ENCODE assay signal across 12 cellular contexts in genomic region chr7:67738958-67739357, GRCh38.
DNase-seq lines count a peak whose midpoint lies in the region; ATAC-seq and TF ChIP-seq lines count a peak whose summit lies in the region.
"Had no signal": no experiment of that assay in that cellular context is flagged by ENCODE, and none has a peak within 500 bp of the region (broad histone marks: within the 10 kb centered on the region; RNA-seq: fewer than 3 reads in every experiment).

No MANE protein-coding gene starts in this region.

- no peaks in the 10 kb centered on the region for H3K4me1 Mint-ChIP-seq in endodermal cell
- H3K4me1 Mint-ChIP-seq: nephron progenitor cell had no signal

- H3K27me3 Mint-ChIP-seq in endodermal cell (ENCODE audit: insufficient read depth): no peaks in the 10 kb centered on the region

- H3K4me1 ChIP-seq in left lung (no peaks in the 10 kb centered on the region), aorta (ENCODE audit: control insufficient read depth in 1 of 2, insufficient read depth in 2 of 2, low read length in 2 of 2) (no peaks in the 10 kb centered on the region), endodermal cell (ENCODE audit: control insufficient read depth, insufficient read depth, low read length) (no peaks in the 10 kb centered on the region)
- H3K4me1 ChIP-seq: ascending aorta had no signal

- no peak for TF ChIP-seq POLR2A in NB4 (IDR thresholded peaks at IDR 0.05; ENCODE audit: extremely low read depth, insufficient read length)

- H3K27ac ChIP-seq in left lung: no peak overlapping the region
- no peak overlapping the region for H3K27ac ChIP-seq in aorta (ENCODE audit: low read depth in 1 of 2, low read length in 2 of 2)
- H3K27ac ChIP-seq in endodermal cell (ENCODE audit: low read depth, low read length): no peak overlapping the region
- H3K27ac ChIP-seq: ascending aorta had no signal

- H3K36me3 ChIP-seq in left lung: no peaks in the 10 kb centered on the region
- no peaks in the 10 kb centered on the region for H3K36me3 ChIP-seq in aorta (ENCODE audit: control insufficient read depth in 1 of 2, insufficient read depth in 2 of 2, low read length in 1 of 2)
- H3K36me3 ChIP-seq in endodermal cell (ENCODE audit: control insufficient read depth, insufficient read depth, low read length): no peaks in the 10 kb centered on the region
- H3K36me3 ChIP-seq: ascending aorta had no signal

- ATAC-seq in left lung: peak; percentile 76
- peak; percentile 63 for ATAC-seq in aorta (ENCODE audit: low FRiP score)
- ATAC-seq: HCT116 had no signal

- WGBS in aorta, 2 donors: 67 to 68% methylated on average over 6 of the region's 6 CpGs
- WGBS in endodermal cell (ENCODE audit: insufficient coverage in 1 of 2, insufficient read length in 1 of 2), 2 experiments: 86 to 89% methylated on average over 5 to 6 of the region's 6 CpGs

- H3K27me3 ChIP-seq in left lung (no peaks in the 10 kb centered on the region), aorta (ENCODE audit: control insufficient read depth in 1 of 2, insufficient read depth in 2 of 2, low read length in 1 of 2) (no peaks in the 10 kb centered on the region), endodermal cell (ENCODE audit: control insufficient read depth, insufficient read depth, low read length, poor library complexity, severe bottlenecking) (no peaks in the 10 kb centered on the region)
- H3K27me3 ChIP-seq: ascending aorta had no signal

- peaks cover 0 to 29% of the 10 kb centered on the region in 2 donors for H3K9me3 ChIP-seq in left lung
- peaks cover 4% of the 10 kb centered on the region for H3K9me3 ChIP-seq in aorta (ENCODE audit: control insufficient read depth, low read length)
- H3K9me3 ChIP-seq in endodermal cell (ENCODE audit: control insufficient read depth, low read length): peaks cover 11% of the 10 kb centered on the region
- H3K9me3 ChIP-seq: ascending aorta had no signal

- H3K36me3 Mint-ChIP-seq in endodermal cell (ENCODE audit: low read depth): no peaks in the 10 kb centered on the region

- H3K9ac ChIP-seq in endodermal cell (ENCODE audit: extremely low read depth, low read length, poor library complexity, severe bottlenecking): no peak overlapping the region

- H3K4me3 ChIP-seq in NB4 (ENCODE audit: low read depth, low read length): no peak overlapping the region
- H3K4me3 ChIP-seq in left lung: no peak overlapping the region
- H3K4me3 ChIP-seq in aorta (ENCODE audit: low read length in 2 of 2): no peak overlapping the region
- H3K4me3 ChIP-seq in endodermal cell (ENCODE audit: low read length): no peak overlapping the region
- H3K4me3 ChIP-seq: ascending aorta had no signal

- H3K9me3 Mint-ChIP-seq in endodermal cell: no peaks in the 10 kb centered on the region

- peak; percentile 56 for DNase-seq in NB4 (ENCODE audit: low read depth)
- DNase-seq in cerebellum (ENCODE audit: low spot score): peak; percentile 13
- no peak for DNase-seq in left lung
- no peak for DNase-seq in aorta
- DNase-seq in posterior vena cava (ENCODE audit: low spot score): no peak
- DNase-seq in GM19240 (ENCODE audit: insufficient read length, low spot score): no peak
- no peak for DNase-seq in endodermal cell
- DNase-seq: nephron progenitor cell; stimulated activated CD4-positive, alpha-beta T cell treated with anti-CD3 and anti-CD28 coated beads, Interleukin-1b, Interleukin-23, amount 100 ng/mL, for 48 hours; stimulated activated naive CD4-positive, alpha-beta T cell treated with Interleukin-2 at 50 U/mL for 16 hours had no signal

- no peak overlapping the region for H3K4me3 Mint-ChIP-seq in endodermal cell
- H3K4me3 Mint-ChIP-seq: nephron progenitor cell had no signal

- intact Hi-C loops in left lung (cut with DNase I): no loop called here
- intact Hi-C loops in aorta (cut with DNase I): no loop called here
- intact Hi-C loops in posterior vena cava (cut with DNase I): no loop called here

- TF ChIP-seq CTCF in NB4 (IDR thresholded peaks at IDR 0.05; ENCODE audit: low read depth, low read length): no peak
- TF ChIP-seq CTCF in left lung (IDR thresholded peaks at IDR 0.05): no peak
- TF ChIP-seq CTCF in endodermal cell (conservative IDR thresholded peaks at IDR 0.05): no peak

- no peak overlapping the region for H3K27ac Mint-ChIP-seq in endodermal cell
- H3K27ac Mint-ChIP-seq: nephron progenitor cell had no signal

Comparison
In these comparisons a context has a peak if more than half of its experiments do, and no peak if none do; other contexts are left out.
1. DNase-seq: peak in NB4 (single experiment) and cerebellum (single experiment); none in left lung (0 of 2), aorta (0 of 2), posterior vena cava (single experiment), GM19240 (single experiment) and endodermal cell (single experiment).